ENCODE assay signal across 19 cellular contexts in the genomic region with DNA sequence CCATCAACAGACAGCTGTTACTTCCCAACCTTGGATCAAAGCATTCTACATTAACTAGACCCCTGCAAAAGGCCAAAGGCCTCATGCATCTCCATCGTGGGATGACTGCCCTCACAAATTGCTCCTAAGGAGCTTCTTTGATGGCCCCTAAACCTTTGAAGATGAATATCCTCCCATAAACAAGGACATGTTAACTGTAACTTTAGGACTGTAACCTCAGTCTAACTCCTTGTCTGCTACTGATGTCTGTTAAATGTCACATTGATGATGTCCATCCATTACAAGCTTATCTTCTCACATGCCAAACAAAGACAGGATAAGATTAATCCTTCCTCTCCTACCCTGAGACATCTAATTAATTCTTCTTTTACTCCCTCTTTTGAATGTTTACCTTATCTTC.
DNase-seq lines count a peak whose midpoint lies in the region; ATAC-seq and TF ChIP-seq lines count a peak whose summit lies in the region.
"Had no signal": no experiment of that assay in that cellular context is flagged by ENCODE, and none has a peak within 500 bp of the region (broad histone marks: within the 10 kb centered on the region; RNA-seq: fewer than 3 reads in every experiment).

No MANE protein-coding gene starts in this region.

- POLR2A ChIA-PET in WTC11 (lab: Charles Lee): no interaction called here
- POLR2A ChIA-PET in activated CD8-positive, alpha-beta T cell treated with anti-CD3 and anti-CD28 coated beads for 36 hours (lab: Charles Lee): no interaction called here

- no peaks in the 10 kb centered on the region for H4K20me1 ChIP-seq in smooth muscle cell (ENCODE audit: low read depth)

- peak overlapping the region; percentile 58 for H3K4me2 ChIP-seq in smooth muscle cell

- H3K36me3 ChIP-seq in smooth muscle cell (ENCODE audit: low read depth): no peaks in the 10 kb centered on the region
- H3K36me3 ChIP-seq: MG63, SJCRH30 had no signal

- no peaks in the 10 kb centered on the region for H3K4me1 ChIP-seq in smooth muscle cell (ENCODE audit: low read depth)
- H3K4me1 ChIP-seq: SJCRH30 had no signal

- peaks cover 12% of the 10 kb centered on the region for H3F3A ChIP-seq in smooth muscle cell (ENCODE audit: low read depth)

- H3K4me3 Mint-ChIP-seq in WTC11: no peak overlapping the region
- no peak overlapping the region for H3K4me3 Mint-ChIP-seq in activated CD8-positive, alpha-beta T cell treated with anti-CD3 and anti-CD28 coated beads for 36 hours
- H3K4me3 Mint-ChIP-seq: B cell; CD4-positive, CD25-positive, alpha-beta regulatory T cell; HFFc6 had no signal

- H3K27me3 ChIP-seq in smooth muscle cell (ENCODE audit: low read depth): no peaks in the 10 kb centered on the region
- H3K27me3 ChIP-seq: SJCRH30 had no signal

- CTCF ChIA-PET in WTC11 (lab: Charles Lee): interaction anchor here (1.2 kb wide), 1 partner anchor 14 kb away, joined by 3 read pairs; no protein-coding TSS in a partner anchor
- CTCF ChIA-PET in activated CD8-positive, alpha-beta T cell treated with anti-CD3 and anti-CD28 coated beads for 36 hours (lab: Charles Lee): no interaction called here

- H3K9me3 ChIP-seq in smooth muscle cell (replicated peaks; ENCODE audit: low read depth): no peaks in the 10 kb centered on the region
- H3K9me3 ChIP-seq: SJCRH30 had no signal

- TF ChIP-seq CTCF in WTC11 (IDR thresholded peaks at IDR 0.05) (no peak), smooth muscle cell (IDR thresholded peaks at IDR 0.05; ENCODE audit: borderline replicate concordance, insufficient read depth, poor library complexity, severe bottlenecking) (no peak)
- TF ChIP-seq CTCF in activated CD8-positive, alpha-beta T cell treated with anti-CD3 and anti-CD28 coated beads for 36 hours (IDR thresholded peaks at IDR 0.05): no peak

- peaks cover 9% of the 10 kb centered on the region for H3K27me3 Mint-ChIP-seq in WTC11 (ENCODE audit: low read depth)
- H3K27me3 Mint-ChIP-seq in activated CD8-positive, alpha-beta T cell treated with anti-CD3 and anti-CD28 coated beads for 36 hours: peaks cover 6% of the 10 kb centered on the region
- H3K27me3 Mint-ChIP-seq: B cell; CD4-positive, CD25-positive, alpha-beta regulatory T cell had no signal

- WGBS in smooth muscle cell (ENCODE audit: low lambda C conversion rate): 0% methylated on average over 1 of the region's 1 CpG

- H3K36me3 Mint-ChIP-seq in WTC11: peaks cover 30% of the 10 kb centered on the region
- no peaks in the 10 kb centered on the region for H3K36me3 Mint-ChIP-seq in activated CD8-positive, alpha-beta T cell treated with anti-CD3 and anti-CD28 coated beads for 36 hours (ENCODE audit: low read depth)

- no peak overlapping the region for H2AFZ ChIP-seq in smooth muscle cell (ENCODE audit: low read depth)

- H3K79me2 ChIP-seq in smooth muscle cell (ENCODE audit: low read depth): no peaks in the 10 kb centered on the region

- H3K9ac ChIP-seq in smooth muscle cell (ENCODE audit: low read depth): no peak overlapping the region

- ATAC-seq in WTC11 (no peak), HG03520 (IDR thresholded peaks at IDR 0.05; ENCODE audit: unreplicated experiment) (no peak)
- ATAC-seq in activated CD8-positive, alpha-beta T cell treated with anti-CD3 and anti-CD28 coated beads for 36 hours: no peak
- ATAC-seq: PC-3 had no signal

- peak; percentile 41 for DNase-seq in NCI-H82 treated with DMSO at 0.1 percent for 48 hours (lab: John Stamatoyannopoulos, UW; ENCODE audit: unreplicated experiment)
- DNase-seq in WTC11 (ENCODE audit: low spot score): no peak
- peak; percentile 96 for DNase-seq in left kidney (ENCODE audit: low read depth, low spot score)
- DNase-seq in smooth muscle cell (lab: John Stamatoyannopoulos, UW; ENCODE audit: unreplicated experiment): no peak
- no peak for DNase-seq in COR-L47 (lab: John Stamatoyannopoulos, UW)
- DNase-seq in activated CD8-positive, alpha-beta T cell treated with anti-CD3 and anti-CD28 coated beads for 36 hours: no peak
- DNase-seq: CD4-positive, CD25-positive, alpha-beta regulatory T cell; HFFc6; Karpas-422; MG63; NCI-H1092 treated with DMSO at 0.1 percent for 48 hours; NCI-H187; NCI-H446; NCI-H69; PC-3; SJCRH30 had no signal

- peaks cover 42% of the 10 kb centered on the region for H3K9me3 Mint-ChIP-seq in WTC11
- peaks cover 3% of the 10 kb centered on the region for H3K9me3 Mint-ChIP-seq in activated CD8-positive, alpha-beta T cell treated with anti-CD3 and anti-CD28 coated beads for 36 hours

- H3K27ac ChIP-seq in smooth muscle cell (ENCODE audit: low read depth): peak overlapping the region; percentile 30
- H3K27ac ChIP-seq: RWPE1, SJCRH30 had no signal

- H3K4me3 ChIP-seq in smooth muscle cell: no peak overlapping the region
- H3K4me3 ChIP-seq: MG63, SJCRH30 had no signal

- no peak overlapping the region for H3K27ac Mint-ChIP-seq in WTC11
- no peak overlapping the region for H3K27ac Mint-ChIP-seq in activated CD8-positive, alpha-beta T cell treated with anti-CD3 and anti-CD28 coated beads for 36 hours
- H3K27ac Mint-ChIP-seq: B cell; CD4-positive, CD25-positive, alpha-beta regulatory T cell; HFFc6 had no signal

- intact Hi-C loops in activated CD8-positive, alpha-beta T cell treated with anti-CD3 and anti-CD28 coated beads for 36 hours (cut with micrococcal nuclease): no loop called here

- H3K4me1 Mint-ChIP-seq in WTC11: no peaks in the 10 kb centered on the region
- no peaks in the 10 kb centered on the region for H3K4me1 Mint-ChIP-seq in activated CD8-positive, alpha-beta T cell treated with anti-CD3 and anti-CD28 coated beads for 36 hours (ENCODE audit: low read depth)
- H3K4me1 Mint-ChIP-seq: B cell; CD4-positive, CD25-positive, alpha-beta regulatory T cell had no signal

TF ChIP-seq in WTC11, 78 proteins besides CTCF, POLR2A, EP300 and RAD21:
- TF ChIP-seq, protein P1, sequence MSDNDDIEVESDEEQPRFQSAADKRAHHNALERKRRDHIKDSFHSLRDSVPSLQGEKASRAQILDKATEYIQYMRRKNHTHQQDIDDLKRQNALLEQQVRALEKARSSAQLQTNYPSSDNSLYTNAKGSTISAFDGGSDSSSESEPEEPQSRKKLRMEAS (CRISPR knock-in tag; IDR thresholded peaks at IDR 0.05): no peak
- TF ChIP-seq, protein P2, sequence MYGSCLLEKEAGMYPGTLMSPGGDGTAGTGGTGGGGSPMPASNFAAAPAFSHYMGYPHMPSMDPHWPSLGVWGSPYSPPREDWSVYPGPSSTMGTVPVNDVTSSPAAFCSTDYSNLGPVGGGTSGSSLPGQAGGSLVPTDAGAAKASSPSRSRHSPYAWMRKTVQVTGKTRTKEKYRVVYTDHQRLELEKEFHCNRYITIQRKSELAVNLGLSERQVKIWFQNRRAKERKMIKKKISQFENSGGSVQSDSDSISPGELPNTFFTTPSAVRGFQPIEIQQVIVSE (CRISPR knock-in tag; IDR thresholded peaks at IDR 0.05; ENCODE audit: borderline replicate concordance): peak; percentile 67; the same call in 1 of the 2 replicates
TF ChIP-seq in WTC11: peak in this region for 1.

Comparison
In these comparisons a context has a peak if more than half of its experiments do, and no peak if none do; other contexts are left out.
1. DNase-seq: peak in NCI-H82 treated with DMSO at 0.1 percent for 48 hours (single experiment) and left kidney (single experiment); none in WTC11 (single experiment), smooth muscle cell (single experiment), COR-L47 (single experiment) and activated CD8-positive, alpha-beta T cell treated with anti-CD3 and anti-CD28 coated beads for 36 hours (single experiment).